In the genomic region with DNA sequence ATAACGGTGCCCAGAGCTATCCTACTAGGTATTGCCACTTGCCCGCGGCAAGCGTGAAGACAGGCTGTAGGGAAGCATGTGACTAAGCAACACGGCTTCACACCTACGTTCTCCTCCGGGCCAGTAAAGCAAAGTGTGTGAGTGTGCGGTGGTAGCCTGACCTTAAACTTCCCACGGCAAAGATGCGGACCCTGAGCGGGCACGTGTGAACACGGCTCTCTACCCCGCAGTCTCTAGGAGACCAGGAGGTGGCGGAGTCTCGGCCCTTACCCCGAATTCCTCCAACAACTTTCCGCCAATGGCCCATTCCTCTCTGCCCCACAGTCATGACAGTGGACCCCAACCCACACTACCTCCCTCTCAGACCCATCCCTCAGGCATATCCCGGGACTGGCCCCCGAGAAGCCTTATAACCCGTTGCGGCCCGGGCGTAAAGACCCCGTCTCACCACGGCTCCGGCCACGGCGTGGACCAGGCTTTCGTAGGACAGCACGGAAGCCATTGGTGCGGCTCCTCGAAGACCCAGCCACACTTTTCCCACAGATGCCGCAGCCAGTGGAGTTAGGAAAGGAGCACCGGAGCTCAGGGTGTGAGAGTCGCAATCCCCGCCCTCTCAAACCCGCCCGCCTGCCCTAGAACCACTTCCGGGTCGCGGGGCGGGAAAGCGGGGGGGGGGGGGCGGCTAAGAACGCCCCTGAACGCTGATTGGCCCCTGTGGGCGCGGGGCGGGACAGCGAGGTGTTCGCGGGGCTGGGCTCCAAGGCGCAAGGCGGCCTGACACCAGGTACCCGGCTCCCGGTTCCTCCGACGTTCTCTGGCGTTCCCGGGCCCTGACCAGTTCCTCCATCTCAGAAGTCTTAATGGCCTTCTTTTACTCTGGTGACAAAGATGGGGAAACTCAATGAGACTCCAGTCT, we compare ENCODE assay signal across 8 cellular contexts. TPM values are rescaled to one million over a fixed set of nuclear protein-coding genes. Genes with fewer than 3 reads are reported as not detected.
DNase-seq lines count a peak whose midpoint lies in the region; ATAC-seq and TF ChIP-seq lines count a peak whose summit lies in the region.

A gene with protein sequence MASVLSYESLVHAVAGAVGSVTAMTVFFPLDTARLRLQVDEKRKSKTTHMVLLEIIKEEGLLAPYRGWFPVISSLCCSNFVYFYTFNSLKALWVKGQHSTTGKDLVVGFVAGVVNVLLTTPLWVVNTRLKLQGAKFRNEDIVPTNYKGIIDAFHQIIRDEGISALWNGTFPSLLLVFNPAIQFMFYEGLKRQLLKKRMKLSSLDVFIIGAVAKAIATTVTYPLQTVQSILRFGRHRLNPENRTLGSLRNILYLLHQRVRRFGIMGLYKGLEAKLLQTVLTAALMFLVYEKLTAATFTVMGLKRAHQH (minus strand): TSS at position 600 of the 916 bp plus-strand sequence. CDS start 98 bp downstream, at position 502.

- peak within 1 kb of the TSS; percentile 97 to 98 for H3K4me3 Mint-ChIP-seq in CD14-positive monocyte

- H3K4me1 Mint-ChIP-seq in CD14-positive monocyte, result peaks cover 26% of the 10 kb centered on the region

- in situ Hi-C loops in endometrial microvascular endothelial cells (cut with HindIII; ENCODE audit: inconsistent ontology term, low pct_unique_long_range_greater_than_20kb, low sequenced_read_pairs), result no loop called here

- H3K9me3 Mint-ChIP-seq in CD14-positive monocyte, result no peaks in the 10 kb centered on the region

- peak; percentile 52 for ATAC-seq in GM19438 (IDR thresholded peaks at IDR 0.05; ENCODE audit: low read depth, unreplicated experiment)

- peaks cover 3 to 5% of the 10 kb centered on the region in 2 donors for H3K36me3 Mint-ChIP-seq in CD14-positive monocyte

- peak within 1 kb of the TSS; percentile 84 to 97 (median 91) for H3K27ac Mint-ChIP-seq in CD14-positive monocyte

- intact Hi-C loops in CD14-positive monocyte (cut with micrococcal nuclease), result loop anchor here (5.0 to 10.0 kb wide), 2 partner anchors 38 to 76 kb away; a partner anchor contains a TSS

- peak; percentile 52 for TF ChIP-seq CTCF in CD14-positive monocyte (IDR thresholded peaks at IDR 0.05)

- peak; percentile 73 for DNase-seq in CD14-positive monocyte (ENCODE audit: low spot score)
- DNase-seq in HUDEP-2 (lab: John Stamatoyannopoulos, UW; ENCODE audit: unreplicated experiment in 76 of 76), result peak in 72 of 76 experiments; percentile 31 to 90 (median 80)
- DNase-seq in NOMO-1 (lab: John Stamatoyannopoulos, UW; ENCODE audit: unreplicated experiment in 2 of 2), result peak; percentile 78 to 88
- peak; percentile 65 to 80 (median 72) for DNase-seq in activated CD8-positive, alpha-beta memory T cell treated with anti-CD3 and anti-CD28 coated beads for 48 hours (ENCODE audit: low read depth in 2 of 3, low spot score in 2 of 3)
- peak; percentile 95 for DNase-seq in mesenteric fat pad (ENCODE audit: low spot score)
- peak; percentile 67 for DNase-seq in stimulated activated CD8-positive, alpha-beta memory T cell treated with anti-CD3 and anti-CD28 coated beads, Interleukin-15, amount 100 ng/mL, for 1 hour (ENCODE audit: low read depth)

- peaks cover 0 to 2% (median 0%) of the 10 kb centered on the region in 3 donors for H3K27me3 Mint-ChIP-seq in CD14-positive monocyte (ENCODE audit: low read depth in 3 of 3)

RNA-seq across cellular contexts. Expression of the gene that starts here (rescaled TPM):
- 10 to 100 TPM in 1 of 2 donors, 1 to 10 TPM in 1; 8.8 to 10.6 TPM for polyA plus RNA-seq in CD14-positive monocyte
- total RNA-seq in endometrial microvascular endothelial cells (ENCODE audit: inconsistent ontology term) (31.0 TPM), mesenteric fat pad (15.0 TPM)

Comparison
In these comparisons a context has a peak if more than half of its experiments do, and no peak if none do; other contexts are left out.
1. Peak in every context shown above with its lines: DNase-seq and ATAC-seq.